ENCODE assay signal across 8 cellular contexts in the genomic region with DNA sequence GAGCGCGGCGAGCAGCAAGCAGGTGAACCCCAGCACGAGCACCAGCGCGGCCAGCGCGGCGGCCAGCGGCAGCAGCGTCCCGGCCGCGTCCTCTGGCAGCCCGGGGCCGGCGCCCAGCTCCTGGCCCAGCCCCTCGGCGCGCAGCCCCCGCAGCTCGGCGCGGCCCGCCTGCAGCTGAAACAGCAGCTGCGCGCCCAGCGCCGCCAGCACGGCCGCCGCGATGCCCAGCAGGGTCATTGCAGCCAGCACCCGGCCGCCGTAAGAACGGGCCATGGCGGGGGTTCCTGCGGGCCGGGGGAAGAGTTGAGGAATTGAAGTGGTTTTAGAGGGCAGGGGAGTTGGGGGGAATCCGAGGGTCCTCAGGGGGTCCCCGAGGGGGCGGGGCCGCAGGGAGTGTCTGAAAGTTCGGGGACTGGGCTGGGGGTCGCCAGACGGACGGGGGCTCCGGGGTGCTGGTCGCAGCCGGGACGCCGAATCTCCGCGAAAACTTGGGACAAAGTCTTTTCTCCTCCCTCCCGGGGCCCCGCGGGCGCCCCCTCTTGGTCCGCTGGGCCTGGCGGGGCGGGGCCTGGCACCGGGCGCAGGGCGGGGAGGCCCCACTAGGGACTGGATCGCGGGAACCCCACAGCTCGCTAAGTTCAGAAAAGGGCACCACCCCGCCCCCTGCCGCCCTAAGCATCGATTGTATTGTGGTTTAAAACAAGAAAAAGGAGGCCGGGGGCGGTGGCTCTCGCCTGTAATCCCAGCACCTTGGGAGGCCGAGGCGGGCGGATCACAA. TPM values are rescaled to one million over a fixed set of nuclear protein-coding genes. Genes with fewer than 3 reads are reported as not detected.
A peak's percentile ranks its signal among the peaks of the same experiment; 100 is the strongest.
DNase-seq lines count a peak whose midpoint lies in the region; ATAC-seq, FAIRE-seq and TF ChIP-seq lines count a peak whose summit lies in the region.

A gene (minus strand): TSS at position 479 of the 778 bp plus-strand sequence. CDS start 206 bp downstream, at position 273.

- H3K9ac ChIP-seq in Loucy (ENCODE audit: low read depth, low read length, poor library complexity, severe bottlenecking) (no peak within 1 kb of the TSS), endothelial cell of umbilical vein (replicated peaks; ENCODE audit: extremely low read depth, insufficient read depth, low read length) (no peak within 1 kb of the TSS), neural cell (ENCODE audit: low read length) (no peak within 1 kb of the TSS)

- no peak within 1 kb of the TSS for H3K27ac Mint-ChIP-seq in Calu3 (ENCODE audit: unreplicated experiment)
- H3K27ac Mint-ChIP-seq in activated CD8-positive, alpha-beta T cell treated with anti-CD3 and anti-CD28 coated beads for 36 hours: no peak within 1 kb of the TSS

- H3K4me1 Mint-ChIP-seq in Calu3 (ENCODE audit: low read depth, unreplicated experiment): no peaks in the 10 kb centered on the region
- peaks cover 16% of the 10 kb centered on the region for H3K4me1 Mint-ChIP-seq in activated CD8-positive, alpha-beta T cell treated with anti-CD3 and anti-CD28 coated beads for 36 hours (ENCODE audit: low read depth)

- H3K27me3 Mint-ChIP-seq in Calu3 (ENCODE audit: unreplicated experiment): no peaks in the 10 kb centered on the region
- H3K27me3 Mint-ChIP-seq in activated CD8-positive, alpha-beta T cell treated with anti-CD3 and anti-CD28 coated beads for 36 hours: peaks cover 18% of the 10 kb centered on the region

- H3K9me1 ChIP-seq in endothelial cell of umbilical vein (replicated peaks; ENCODE audit: control insufficient read depth, extremely low read depth, insufficient read depth, low read length): no peaks in the 10 kb centered on the region

- FAIRE-seq in endothelial cell of umbilical vein (lab: Jason Lieb, UNC): no peak

- intact Hi-C loops in Calu3 (cut with micrococcal nuclease; ENCODE audit: unreplicated experiment) (no loop called here), endothelial cell of umbilical vein (cut with micrococcal nuclease) (no loop called here), upper lobe of right lung (cut with DNase I) (no loop called here)
- intact Hi-C loops in activated CD8-positive, alpha-beta T cell treated with anti-CD3 and anti-CD28 coated beads for 36 hours (cut with micrococcal nuclease): no loop called here

- POLR2A ChIA-PET in activated CD8-positive, alpha-beta T cell treated with anti-CD3 and anti-CD28 coated beads for 36 hours (lab: Charles Lee): interaction anchor here (0.9 to 1.1 kb wide), 2 partner anchors 56 to 156 kb away, joined by 3 read pairs; no protein-coding TSS in a partner anchor
- POLR2A ChIA-PET in endothelial cell of umbilical vein (lab: Charles Lee): no interaction called here

- H3K9me3 ChIP-seq in Loucy (ENCODE audit: insufficient read depth, low read depth, low read length) (no peaks in the 10 kb centered on the region), endothelial cell of umbilical vein (replicated peaks; ENCODE audit: control insufficient read depth, insufficient read depth, low read length) (no peaks in the 10 kb centered on the region), neural cell (ENCODE audit: low read length) (no peaks in the 10 kb centered on the region), upper lobe of right lung (no peaks in the 10 kb centered on the region)

- BruUV-seq in Calu3 (replicated peaks; lab: Mats Ljungman, UMichigan) (no TSS peak), endothelial cell of umbilical vein (replicated peaks; lab: Mats Ljungman, UMichigan) (no TSS peak)

- H3F3A ChIP-seq in Loucy (ENCODE audit: low read depth) (peaks cover 4% of the 10 kb centered on the region; the same call in 1 of the 2 replicates), neural cell (ENCODE audit: insufficient read depth, low read length, poor library complexity, severe bottlenecking) (no peaks in the 10 kb centered on the region)

- H2AFZ ChIP-seq in Loucy (ENCODE audit: low read length): peak within 1 kb of the TSS; percentile 75; the same call in 1 of the 2 replicates
- peak within 1 kb of the TSS; percentile 61 for H2AFZ ChIP-seq in endothelial cell of umbilical vein (ENCODE audit: low read depth, low read length)
- no peak within 1 kb of the TSS for H2AFZ ChIP-seq in neural cell (ENCODE audit: low read depth, low read length)

- H3K27me3 ChIP-seq in Loucy (ENCODE audit: insufficient read depth, low read length, poor library complexity, severe bottlenecking) (no peaks in the 10 kb centered on the region), endothelial cell of umbilical vein (ENCODE audit: control insufficient read depth in 2 of 2, insufficient read depth in 2 of 2, low read length in 2 of 2) (peaks cover 8 to 14% of the 10 kb centered on the region in 2 experiments), neural cell (ENCODE audit: insufficient read depth, low read depth, low read length) (peaks cover 9% of the 10 kb centered on the region), upper lobe of right lung (peaks cover 22% of the 10 kb centered on the region)

- H3K4me3 Mint-ChIP-seq in Calu3 (ENCODE audit: low read depth, unreplicated experiment): peak within 1 kb of the TSS; percentile 47
- H3K4me3 Mint-ChIP-seq in activated CD8-positive, alpha-beta T cell treated with anti-CD3 and anti-CD28 coated beads for 36 hours: peak within 1 kb of the TSS; percentile 25

- H3K79me2 ChIP-seq in Loucy (ENCODE audit: insufficient read depth, low read length) (no peaks in the 10 kb centered on the region), endothelial cell of umbilical vein (ENCODE audit: control insufficient read depth, insufficient read depth, low read length) (no peaks in the 10 kb centered on the region), neural cell (replicated peaks; ENCODE audit: insufficient read depth, low read length) (no peaks in the 10 kb centered on the region)

- H3K4me1 ChIP-seq in Loucy (ENCODE audit: insufficient read depth, low read length, poor library complexity, severe bottlenecking): peaks cover 12% of the 10 kb centered on the region
- no peaks in the 10 kb centered on the region for H3K4me1 ChIP-seq in endothelial cell of umbilical vein (ENCODE audit: control insufficient read depth, extremely low read depth, insufficient read depth, low read length)
- H3K4me1 ChIP-seq in upper lobe of right lung: no peaks in the 10 kb centered on the region

- H3K4me3 ChIP-seq in Loucy (ENCODE audit: low read length, poor library complexity, severe bottlenecking) (peak within 1 kb of the TSS; percentile 66), endothelial cell of umbilical vein (replicated peaks in 1 of 3; ENCODE audit: insufficient read depth in 1 of 3, low read depth in 1 of 3, low read length in 3 of 3) (peak within 1 kb of the TSS in 1 of 3 experiments; percentile 37), neural cell (ENCODE audit: low read length) (peak within 1 kb of the TSS; percentile 43), upper lobe of right lung (peak within 1 kb of the TSS; percentile 42)

- H3K27ac ChIP-seq in endothelial cell of umbilical vein (ENCODE audit: insufficient read depth, low read depth, low read length) (no peak within 1 kb of the TSS), neural cell (ENCODE audit: low read length) (no peak within 1 kb of the TSS), upper lobe of right lung (no peak within 1 kb of the TSS)

- ATAC-seq in activated CD8-positive, alpha-beta T cell treated with anti-CD3 and anti-CD28 coated beads for 36 hours: peak; percentile 68
- ATAC-seq in upper lobe of right lung: peak; percentile 78

- H3K36me3 ChIP-seq in Loucy (ENCODE audit: insufficient read depth, low read length): no peaks in the 10 kb centered on the region
- no peaks in the 10 kb centered on the region for H3K36me3 ChIP-seq in endothelial cell of umbilical vein (ENCODE audit: control insufficient read depth in 2 of 2, extremely low read depth in 1 of 2, insufficient read depth in 2 of 2, low read length in 2 of 2)
- H3K36me3 ChIP-seq in neural cell (ENCODE audit: insufficient read depth, low read length): no peaks in the 10 kb centered on the region
- no peaks in the 10 kb centered on the region for H3K36me3 ChIP-seq in upper lobe of right lung

- H3K9me2 ChIP-seq in Loucy (replicated peaks; ENCODE audit: low read depth, low read length): no peaks in the 10 kb centered on the region
- no peaks in the 10 kb centered on the region for H3K9me2 ChIP-seq in neural cell (ENCODE audit: insufficient read depth, low read length)

- TF ChIP-seq RAD21 in neural cell (conservative IDR thresholded peaks at IDR 0.05): no peak

- dilution Hi-C loops in endothelial cell of umbilical vein (cut with MboI; ENCODE audit: extremely low pct_ligation_motif_present, low sequenced_read_pairs): no loop called here

- no peaks in the 10 kb centered on the region for H3K9me3 Mint-ChIP-seq in Calu3 (ENCODE audit: low read depth, unreplicated experiment)
- H3K9me3 Mint-ChIP-seq in activated CD8-positive, alpha-beta T cell treated with anti-CD3 and anti-CD28 coated beads for 36 hours: peaks cover 3% of the 10 kb centered on the region

- no peak for TF ChIP-seq EP300 in neural cell (conservative IDR thresholded peaks at IDR 0.05; ENCODE audit: poor library complexity, severe bottlenecking)

- peak within 1 kb of the TSS; percentile 63 for H3K4me2 ChIP-seq in Loucy (ENCODE audit: low read depth, low read length, poor library complexity, severe bottlenecking)
- no peak within 1 kb of the TSS for H3K4me2 ChIP-seq in endothelial cell of umbilical vein (ENCODE audit: insufficient read depth, low read length)
- no peak within 1 kb of the TSS for H3K4me2 ChIP-seq in neural cell (ENCODE audit: low read length)

- DNase-seq in Calu3: peak; percentile 65
- peak; percentile 83 for DNase-seq in activated CD8-positive, alpha-beta T cell treated with anti-CD3 and anti-CD28 coated beads for 36 hours
- DNase-seq in endothelial cell of umbilical vein (ENCODE audit: low read depth, low spot score): no peak
- DNase-seq in upper lobe of right lung: peak; percentile 69
- DNase-seq in GM19240 (ENCODE audit: insufficient read length, low spot score): no peak
- DNase-seq in NCI-H1930 (lab: John Stamatoyannopoulos, UW): no peak

- CTCF ChIA-PET in Calu3 (lab: Charles Lee) (interaction anchor here (0.8 kb wide), 2 partner anchors 23 to 36 kb away, joined by 4 read pairs; no protein-coding TSS in a partner anchor), endothelial cell of umbilical vein (lab: Charles Lee) (interaction anchor here (0.5 to 2.2 kb wide), 13 partner anchors 10 to 411 kb away, joined by 3 to 11 read pairs (median 4); a partner anchor contains a TSS)
- CTCF ChIA-PET in activated CD8-positive, alpha-beta T cell treated with anti-CD3 and anti-CD28 coated beads for 36 hours (lab: Charles Lee): interaction anchor here (0.7 to 1.9 kb wide), 10 partner anchors 7 to 56 kb away, joined by 3 to 6 read pairs (median 4); a partner anchor contains a TSS

- no peak for TF ChIP-seq POLR2A in endothelial cell of umbilical vein (IDR thresholded peaks at IDR 0.05; ENCODE audit: low read depth, low read length)

- no peaks in the 10 kb centered on the region for H3K36me3 Mint-ChIP-seq in Calu3 (ENCODE audit: insufficient read depth, unreplicated experiment)
- H3K36me3 Mint-ChIP-seq in activated CD8-positive, alpha-beta T cell treated with anti-CD3 and anti-CD28 coated beads for 36 hours (ENCODE audit: low read depth): no peaks in the 10 kb centered on the region

- H4K20me1 ChIP-seq in Loucy (ENCODE audit: insufficient read depth, low read length, poor library complexity, severe bottlenecking): no peaks in the 10 kb centered on the region
- no peaks in the 10 kb centered on the region for H4K20me1 ChIP-seq in endothelial cell of umbilical vein (replicated peaks; ENCODE audit: control insufficient read depth, extremely low read depth, insufficient read depth, low read length)
- no peaks in the 10 kb centered on the region for H4K20me1 ChIP-seq in neural cell (ENCODE audit: insufficient read depth)

- TF ChIP-seq CTCF in Calu3 (IDR thresholded peaks at IDR 0.05; ENCODE audit: unreplicated experiment): peak; percentile 21
- peak; percentile 51 for TF ChIP-seq CTCF in Loucy (conservative IDR thresholded peaks at IDR 0.05; ENCODE audit: low read length)
- peak; percentile 74 for TF ChIP-seq CTCF in activated CD8-positive, alpha-beta T cell treated with anti-CD3 and anti-CD28 coated beads for 36 hours (IDR thresholded peaks at IDR 0.05)
- TF ChIP-seq CTCF in endothelial cell of umbilical vein (IDR thresholded peaks at IDR 0.05; ENCODE audit: extremely low read depth in 1 of 2, insufficient read depth in 1 of 2, low read depth in 1 of 2, low read length in 2 of 2): peak; percentile 55 to 72
- no peak for TF ChIP-seq CTCF in neural cell (IDR thresholded peaks at IDR 0.05; ENCODE audit: poor library complexity, severe bottlenecking)
- TF ChIP-seq CTCF in upper lobe of right lung (IDR thresholded peaks at IDR 0.05): peak; percentile 60

RNA-seq across cellular contexts. Expression of the gene that starts here (rescaled TPM):
- total RNA-seq in Calu3 (2022) (0.32 and 0.59 TPM in 2 replicates), endothelial cell of umbilical vein (not detected in 2 replicates), upper lobe of right lung (not detected)
- not detected for total RNA-seq in activated CD8-positive, alpha-beta T cell treated with anti-CD3 and anti-CD28 coated beads for 36 hours
- polyA plus RNA-seq in endothelial cell of umbilical vein (0.06 and 0.08 TPM in 2 replicates), neural cell (not detected in 2 replicates)
- polyA plus RNA-seq in endothelial cell of umbilical vein (2011; cell fraction: cytosol; rRNA removed): 0.04 and 0.05 TPM in 2 replicates
- polyA plus RNA-seq in endothelial cell of umbilical vein (2011; cell fraction: nucleus; rRNA removed): 0.14 TPM in 1 of 2 replicates, not detected in the other
- polyA plus RNA-seq in endothelial cell of umbilical vein (2012): 0.10 and 0.13 TPM in 2 replicates
- polyA minus RNA-seq in endothelial cell of umbilical vein (0.45 TPM in 1 of 2 replicates, not detected in the other), neural cell (not detected in 2 replicates)
- not detected for polyA minus RNA-seq in endothelial cell of umbilical vein (2011; cell fraction: cytosol; rRNA and poly(A)+ RNA removed)
- polyA minus RNA-seq in endothelial cell of umbilical vein (2011; cell fraction: nucleus; rRNA and poly(A)+ RNA removed): not detected in 2 replicates

Comparison
In these comparisons a context has a peak if more than half of its experiments do, and no peak if none do; other contexts are left out.
1. Peak in DNase-seq in Calu3; RNA of the gene not detected or under 1 TPM.
2. Peak in DNase-seq and ATAC-seq in activated CD8-positive, alpha-beta T cell treated with anti-CD3 and anti-CD28 coated beads for 36 hours; RNA of the gene not detected or under 1 TPM.
3. Peak in DNase-seq, ATAC-seq and H3K4me3 ChIP-seq in upper lobe of right lung; RNA of the gene not detected or under 1 TPM.